ENCODE assay signal across 24 cellular contexts in the genomic region with DNA sequence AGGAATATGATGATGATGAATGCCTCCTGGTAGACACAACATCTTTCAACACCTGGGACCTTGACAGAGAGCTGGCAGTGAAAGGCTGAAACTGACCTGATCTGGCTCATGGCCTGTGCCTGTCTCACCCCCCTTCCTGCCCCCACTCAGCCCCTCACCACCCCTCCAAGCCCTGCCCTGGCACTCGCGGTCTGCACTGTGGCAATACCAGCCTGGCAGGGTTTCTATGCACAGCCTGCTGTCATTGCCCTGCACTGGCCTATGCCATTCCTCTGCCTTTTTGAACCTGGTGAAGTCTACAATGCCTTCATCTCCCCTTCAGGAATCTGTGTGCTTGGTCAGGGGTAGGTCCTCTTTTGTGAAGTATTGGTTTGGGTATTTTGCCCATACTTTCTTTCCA. TPM values are rescaled to one million over a fixed set of nuclear protein-coding genes. Genes with fewer than 3 reads are reported as not detected.
DNase-seq lines count a peak whose midpoint lies in the region; ATAC-seq and TF ChIP-seq lines count a peak whose summit lies in the region.
"Had no signal": no experiment of that assay in that cellular context is flagged by ENCODE, and none has a peak within 500 bp of the region (broad histone marks: within the 10 kb centered on the region; RNA-seq: fewer than 3 reads in every experiment).

No MANE protein-coding gene starts in this region.

- intact Hi-C loops in left ventricle myocardium superior (cut with micrococcal nuclease) (no loop called here), left ventricle myocardium inferior (cut with micrococcal nuclease) (no loop called here)

- no peak overlapping the region for H3K27ac Mint-ChIP-seq in type B pancreatic cell
- H3K27ac Mint-ChIP-seq: CD4-positive, CD25-positive, alpha-beta regulatory T cell; GM23338; H9 had no signal

- H3K27me3 ChIP-seq in left ventricle myocardium inferior (ENCODE audit: low read depth) = no peaks in the 10 kb centered on the region
- H3K27me3 ChIP-seq: BLaER1 had no signal

- no peaks in the 10 kb centered on the region for H3K36me3 Mint-ChIP-seq in type B pancreatic cell
- H3K36me3 Mint-ChIP-seq: CD4-positive, CD25-positive, alpha-beta regulatory T cell had no signal

- H3K9me3 Mint-ChIP-seq in type B pancreatic cell = no peaks in the 10 kb centered on the region
- H3K9me3 Mint-ChIP-seq: CD4-positive, CD25-positive, alpha-beta regulatory T cell; GM23338; H9 had no signal

- TF ChIP-seq CTCF in left ventricle myocardium inferior (IDR thresholded peaks at IDR 0.05; ENCODE audit: borderline replicate concordance) (no peak), type B pancreatic cell (conservative IDR thresholded peaks at IDR 0.05) (no peak)

- H3K4me3 Mint-ChIP-seq in type B pancreatic cell = no peak overlapping the region
- H3K4me3 Mint-ChIP-seq: CD4-positive, CD25-positive, alpha-beta regulatory T cell; GM23338; H9 had no signal

- H3K27me3 Mint-ChIP-seq in type B pancreatic cell = peaks cover 16% of the 10 kb centered on the region

- no peaks in the 10 kb centered on the region for H3K9me3 ChIP-seq in left ventricle myocardium inferior (replicated peaks)
- H3K9me3 ChIP-seq: BLaER1 had no signal

- H3K4me1 Mint-ChIP-seq in type B pancreatic cell (ENCODE audit: unreplicated experiment) = no peaks in the 10 kb centered on the region
- H3K4me1 Mint-ChIP-seq: CD4-positive, CD25-positive, alpha-beta regulatory T cell; GM23338 had no signal

- no peak overlapping the region for H3K4me3 ChIP-seq in left ventricle myocardium inferior
- H3K4me3 ChIP-seq: BLaER1, GM23338, PC-9 had no signal

- peaks cover 8% of the 10 kb centered on the region for H3K4me1 ChIP-seq in left ventricle myocardium inferior
- H3K4me1 ChIP-seq: BLaER1 had no signal

- no peaks in the 10 kb centered on the region for H3K36me3 ChIP-seq in left ventricle myocardium inferior
- H3K36me3 ChIP-seq: BLaER1 had no signal

- peak; percentile 25 for ATAC-seq in left ventricle myocardium superior
- no peak for ATAC-seq in left lobe of liver
- no peak for ATAC-seq in GM18861 (IDR thresholded peaks at IDR 0.05; ENCODE audit: unreplicated experiment)
- ATAC-seq in HG03469 (IDR thresholded peaks at IDR 0.05; ENCODE audit: unreplicated experiment) = no peak

- H3K27ac ChIP-seq in left ventricle myocardium inferior (replicated peaks) = no peak overlapping the region
- H3K27ac ChIP-seq: BLaER1, PC-9 had no signal

- peak; percentile 18 for DNase-seq in NCI-H1694 treated with DMSO at 0.1 percent for 48 hours (lab: John Stamatoyannopoulos, UW)
- DNase-seq in NCI-H1694 (lab: John Stamatoyannopoulos, UW) = no peak
- DNase-seq in left ventricle myocardium superior = no peak
- no peak for DNase-seq in left ventricle myocardium inferior
- peak; percentile 11 for DNase-seq in left lobe of liver (ENCODE audit: low spot score)
- peak; percentile 22 for DNase-seq in type B pancreatic cell (ENCODE audit: extremely low spot score, unreplicated experiment)
- DNase-seq: CD4-positive, CD25-positive, alpha-beta regulatory T cell; DMS53; H9; KBM-7; MV-4-11; NCI-H2081 treated with DMSO at 0.1 percent for 48 hours; NCI-H524; NCI-H748 treated with DMSO at 0.1 percent for 48 hours; NK-92 treated with Interleukin-12 subunit alpha and Interleukin-12 subunit beta, amount 100 ng/mL, for 24 hours; PC-9; SHP77 treated with DMSO at 0.1 percent for 48 hours; SW 1271 had no signal

RNA-seq across cellular contexts. Expression of gene ACAD9, which starts 56.5 kb away (rescaled TPM):
- total RNA-seq in left ventricle myocardium superior = 50.4 TPM
- 35.9 TPM for total RNA-seq in left ventricle myocardium inferior
- total RNA-seq in left lobe of liver = 30.7 TPM
- total RNA-seq in type B pancreatic cell (ENCODE audit: low replicate concordance) = 54.1 and 56.1 TPM in 2 replicates

RNA-seq across cellular contexts. Expression of gene CFAP92, which starts 58.0 kb away (rescaled TPM):
- 0.27 TPM for total RNA-seq in left ventricle myocardium superior
- 0.25 TPM for total RNA-seq in left ventricle myocardium inferior
- total RNA-seq in left lobe of liver = not detected
- 4.4 and 4.5 TPM in 2 replicates for total RNA-seq in type B pancreatic cell (ENCODE audit: low replicate concordance)
- total RNA-seq: CD4-positive, CD25-positive, alpha-beta regulatory T cell; G401; LHCN-M2 had no signal

Comparison
In these comparisons a context has a peak if more than half of its experiments do, and no peak if none do; other contexts are left out.
1. DNase-seq: peak in NCI-H1694 treated with DMSO at 0.1 percent for 48 hours (single experiment), left lobe of liver (single experiment) and type B pancreatic cell (single experiment); none in NCI-H1694 (single experiment), left ventricle myocardium superior (single experiment) and left ventricle myocardium inferior (single experiment).